9 cellular contexts compared by ENCODE assay signal in genomic region chrY:15424633-15425259, GRCh38.
DNase-seq lines count a peak whose midpoint lies in the region; ATAC-seq and TF ChIP-seq lines count a peak whose summit lies in the region.
"Had no signal": no experiment of that assay in that cellular context is flagged by ENCODE, and none has a peak within 500 bp of the region (broad histone marks: within the 10 kb centered on the region; RNA-seq: fewer than 3 reads in every experiment).

No MANE protein-coding gene starts in this region.

- ATAC-seq in GM21367 (IDR thresholded peaks at IDR 0.05; ENCODE audit: unreplicated experiment) (peak; percentile 70), T-helper 17 cell (peak; percentile 78)

- no peaks in the 10 kb centered on the region for H3K27me3 Mint-ChIP-seq in T-helper 17 cell

- intact Hi-C loops in left ventricle myocardium inferior (cut with micrococcal nuclease), result no loop called here

- H3K36me3 Mint-ChIP-seq in T-helper 17 cell (ENCODE audit: low read depth), result no peaks in the 10 kb centered on the region

- H3K9me3 ChIP-seq in T-helper 17 cell (ENCODE audit: control insufficient read depth, low read length, poor library complexity, severe bottlenecking) (no peaks in the 10 kb centered on the region), left ventricle myocardium inferior (replicated peaks) (no peaks in the 10 kb centered on the region)

- H3K27ac ChIP-seq in ACC112 (ENCODE audit: low read depth, low read length) (no peak overlapping the region), left ventricle myocardium inferior (replicated peaks) (peak overlapping the region; percentile 73)

- DNase-seq in T-helper 17 cell (no peak), left ventricle myocardium inferior (no peak), NCI-H446 treated with DMSO at 0.1 percent for 48 hours (lab: John Stamatoyannopoulos, UW) (no peak), RKO (ENCODE audit: low spot score) (no peak), NCI-H748 treated with DMSO at 0.1 percent for 48 hours (lab: John Stamatoyannopoulos, UW) (no peak), germinal center (ENCODE audit: low spot score) (no peak)
- DNase-seq: NCI-H1048 had no signal

- TF ChIP-seq CTCF in left ventricle myocardium inferior (IDR thresholded peaks at IDR 0.05; ENCODE audit: borderline replicate concordance), result no peak

- H3K79me2 ChIP-seq in ACC112 (ENCODE audit: control insufficient read depth, insufficient read depth, low read length, unreplicated experiment), result no peaks in the 10 kb centered on the region

- H3K36me3 ChIP-seq in ACC112 (ENCODE audit: insufficient read depth, low read length) (no peaks in the 10 kb centered on the region), left ventricle myocardium inferior (no peaks in the 10 kb centered on the region)

- H3K4me3 Mint-ChIP-seq in T-helper 17 cell, result peak overlapping the region; percentile 81

- H3K27ac Mint-ChIP-seq in T-helper 17 cell, result peak overlapping the region; percentile 96

- H3K4me3 ChIP-seq in ACC112 (ENCODE audit: low read depth, low read length), result peak overlapping the region; percentile 80
- H3K4me3 ChIP-seq in left ventricle myocardium inferior, result peak overlapping the region; percentile 64

- no peaks in the 10 kb centered on the region for H3K27me3 ChIP-seq in ACC112 (ENCODE audit: insufficient read depth, low read length)
- H3K27me3 ChIP-seq in left ventricle myocardium inferior (ENCODE audit: low read depth), result no peaks in the 10 kb centered on the region

- H2AFZ ChIP-seq in ACC112 (ENCODE audit: low read length, unreplicated experiment), result peak overlapping the region; percentile 89

- H3K4me1 ChIP-seq in ACC112 (ENCODE audit: control insufficient read depth, insufficient read depth, low read length, unreplicated experiment) (no peaks in the 10 kb centered on the region), left ventricle myocardium inferior (no peaks in the 10 kb centered on the region)

- H3K4me1 Mint-ChIP-seq in T-helper 17 cell, result peaks cover 9% of the 10 kb centered on the region
